In genomic region chr14:68585690-68586089, GRCh38 we compare ENCODE assay signal across 1 cellular context.
TF ChIP-seq lines count a peak whose summit lies in the region.

No MANE protein-coding gene starts in this region.

TF ChIP-seq in SK-N-SH, 30 proteins besides CTCF, POLR2A, EP300 and RAD21 (continued from another document):
- TF ChIP-seq REST (IDR thresholded peaks at IDR 0.05; ENCODE audit: low read depth, low read length), result no peak
- TF ChIP-seq FOXM1 (IDR thresholded peaks at IDR 0.05; ENCODE audit: low read depth), result no peak
- no peak for TF ChIP-seq ELF1 (IDR thresholded peaks at IDR 0.05)
- TF ChIP-seq FOSL2 (IDR thresholded peaks at IDR 0.05; ENCODE audit: borderline replicate concordance, low read depth), result no peak
- TF ChIP-seq, protein P1, sequence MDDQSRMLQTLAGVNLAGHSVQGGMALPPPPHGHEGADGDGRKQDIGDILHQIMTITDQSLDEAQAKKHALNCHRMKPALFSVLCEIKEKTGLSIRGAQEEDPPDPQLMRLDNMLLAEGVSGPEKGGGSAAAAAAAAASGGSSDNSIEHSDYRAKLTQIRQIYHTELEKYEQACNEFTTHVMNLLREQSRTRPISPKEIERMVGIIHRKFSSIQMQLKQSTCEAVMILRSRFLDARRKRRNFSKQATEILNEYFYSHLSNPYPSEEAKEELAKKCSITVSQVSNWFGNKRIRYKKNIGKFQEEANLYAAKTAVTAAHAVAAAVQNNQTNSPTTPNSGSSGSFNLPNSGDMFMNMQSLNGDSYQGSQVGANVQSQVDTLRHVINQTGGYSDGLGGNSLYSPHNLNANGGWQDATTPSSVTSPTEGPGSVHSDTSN (IDR thresholded peaks at IDR 0.05), result no peak
- no peak for TF ChIP-seq EZH2phosphoT487 (IDR thresholded peaks at IDR 0.05; ENCODE audit: borderline replicate concordance, low read depth)
- TF ChIP-seq NRF1 (IDR thresholded peaks at IDR 0.05; ENCODE audit: low read depth, low read length), result no peak
- TF ChIP-seq SIN3A (IDR thresholded peaks at IDR 0.05; ENCODE audit: borderline replicate concordance, low read depth, low read length), result no peak
- 0 out of 2 replicates have a peak, but pooled peaks have one; percentile 59 for TF ChIP-seq FOXJ3 (CRISPR knock-in tag; IDR thresholded peaks at IDR 0.05)
- peak; percentile 44 for TF ChIP-seq CHD2 (IDR thresholded peaks at IDR 0.05; ENCODE audit: low read length, partially characterized antibody)
- no peak for TF ChIP-seq RXRA (IDR thresholded peaks at IDR 0.05; ENCODE audit: borderline replicate concordance, low read depth)
- TF ChIP-seq MEF2A (IDR thresholded peaks at IDR 0.05; ENCODE audit: borderline replicate concordance, low read depth), result no peak
- no peak for TF ChIP-seq ZBTB33 (IDR thresholded peaks at IDR 0.05; ENCODE audit: borderline replicate concordance, low read depth)
- no peak for TF ChIP-seq RFX5 (IDR thresholded peaks at IDR 0.05; ENCODE audit: low read length)
- TF ChIP-seq TCF12 (IDR thresholded peaks at IDR 0.05), result peak; percentile 78
- no peak for TF ChIP-seq JUND (IDR thresholded peaks at IDR 0.05)
- no peak for TF ChIP-seq YY1 (IDR thresholded peaks at IDR 0.05; ENCODE audit: low read depth)
- TF ChIP-seq MAX (IDR thresholded peaks at IDR 0.05; ENCODE audit: low read depth), result no peak
- TF ChIP-seq TAF1 (IDR thresholded peaks at IDR 0.05; ENCODE audit: borderline replicate concordance, low read depth, low read length), result no peak
- no peak for TF ChIP-seq NFIC (IDR thresholded peaks at IDR 0.05; ENCODE audit: borderline replicate concordance)
